8 cellular contexts compared by ENCODE assay signal in the genomic region with DNA sequence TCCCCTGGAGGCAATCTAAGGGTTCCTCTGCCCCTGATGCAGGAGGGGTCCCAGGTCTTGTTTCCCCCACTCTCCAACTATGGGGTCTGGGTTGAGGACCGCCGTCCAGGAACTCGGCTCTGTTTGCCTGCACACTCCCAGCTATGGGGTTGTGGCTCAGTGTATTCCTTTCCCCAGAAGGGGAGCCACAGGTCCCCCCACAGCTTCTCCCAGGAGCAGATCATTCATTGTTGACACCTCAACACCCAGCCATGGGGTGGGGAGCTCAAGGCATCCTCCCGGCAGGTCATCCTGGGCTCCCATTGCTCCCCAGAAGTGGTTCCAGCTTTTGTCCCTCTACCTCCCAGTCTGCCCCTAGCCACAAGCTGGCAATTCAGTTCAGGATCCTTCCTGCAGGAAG.
DNase-seq lines count a peak whose midpoint lies in the region; ATAC-seq lines count a peak whose summit lies in the region.

No MANE protein-coding gene starts in this region.

- no peaks in the 10 kb centered on the region for H3K9me3 Mint-ChIP-seq in activated naive CD8-positive, alpha-beta T cell treated with anti-CD3 and anti-CD28 coated beads, Interleukin-2, amount 50 U/mL, for 24 hours
- H3K9me3 Mint-ChIP-seq in stimulated activated memory B cell treated with anti-CD40 and anti-IgM and Interleukin-4, amounts not matched to agents 10 μg/mL and 1 μg/mL and 100 μg/mL, for 72 hours: no peaks in the 10 kb centered on the region

- peaks cover 14% of the 10 kb centered on the region for H3K4me1 Mint-ChIP-seq in activated naive CD8-positive, alpha-beta T cell treated with anti-CD3 and anti-CD28 coated beads, Interleukin-2, amount 50 U/mL, for 24 hours
- H3K4me1 Mint-ChIP-seq in stimulated activated memory B cell treated with anti-CD40 and anti-IgM and Interleukin-4, amounts not matched to agents 10 μg/mL and 1 μg/mL and 100 μg/mL, for 72 hours: peaks cover 12% of the 10 kb centered on the region

- no peaks in the 10 kb centered on the region for H3K36me3 Mint-ChIP-seq in activated naive CD8-positive, alpha-beta T cell treated with anti-CD3 and anti-CD28 coated beads, Interleukin-2, amount 50 U/mL, for 24 hours (ENCODE audit: low read depth)
- no peaks in the 10 kb centered on the region for H3K36me3 Mint-ChIP-seq in stimulated activated memory B cell treated with anti-CD40 and anti-IgM and Interleukin-4, amounts not matched to agents 10 μg/mL and 1 μg/mL and 100 μg/mL, for 72 hours

- H3K4me1 ChIP-seq in HUES48 (ENCODE audit: control insufficient read depth, insufficient read depth, low read length) (peaks cover 7% of the 10 kb centered on the region), iPS-20b (ENCODE audit: insufficient read depth, low read length) (peaks cover 5% of the 10 kb centered on the region; the same call in 1 of the 2 replicates)

- no peaks in the 10 kb centered on the region for H3K9me3 ChIP-seq in HUES48 (ENCODE audit: control insufficient read depth, insufficient read depth, low read length)
- H3K9me3 ChIP-seq in iPS-20b (ENCODE audit: insufficient read depth, low read depth, low read length): no peaks in the 10 kb centered on the region

- no peak for ATAC-seq in activated naive CD8-positive, alpha-beta T cell treated with anti-CD3 and anti-CD28 coated beads, Interleukin-2, amount 50 U/mL, for 24 hours
- no peak for ATAC-seq in stimulated activated memory B cell treated with anti-CD40 and anti-IgM and Interleukin-4, amounts not matched to agents 10 μg/mL and 1 μg/mL and 100 μg/mL, for 72 hours
- ATAC-seq in HG03469 (IDR thresholded peaks at IDR 0.05; ENCODE audit: unreplicated experiment) (no peak), HG03565 (IDR thresholded peaks at IDR 0.05; ENCODE audit: unreplicated experiment) (no peak)

- H3K4me3 ChIP-seq in HUES48 (ENCODE audit: low read depth, low read length) (peak overlapping the region; percentile 80), iPS-20b (ENCODE audit: low read length) (peak overlapping the region; percentile 81)

- H3K27ac Mint-ChIP-seq in activated naive CD8-positive, alpha-beta T cell treated with anti-CD3 and anti-CD28 coated beads, Interleukin-2, amount 50 U/mL, for 24 hours: no peak overlapping the region
- H3K27ac Mint-ChIP-seq in stimulated activated memory B cell treated with anti-CD40 and anti-IgM and Interleukin-4, amounts not matched to agents 10 μg/mL and 1 μg/mL and 100 μg/mL, for 72 hours: peak overlapping the region; percentile 42

- H3K9ac ChIP-seq in HUES48 (ENCODE audit: low read depth, low read length) (no peak overlapping the region), iPS-20b (ENCODE audit: low read depth, low read length) (peak overlapping the region; percentile 94)

- H3K27me3 Mint-ChIP-seq in activated naive CD8-positive, alpha-beta T cell treated with anti-CD3 and anti-CD28 coated beads, Interleukin-2, amount 50 U/mL, for 24 hours: peaks cover 4% of the 10 kb centered on the region
- peaks cover 23% of the 10 kb centered on the region for H3K27me3 Mint-ChIP-seq in stimulated activated memory B cell treated with anti-CD40 and anti-IgM and Interleukin-4, amounts not matched to agents 10 μg/mL and 1 μg/mL and 100 μg/mL, for 72 hours

- no peak for DNase-seq in activated naive CD8-positive, alpha-beta T cell treated with anti-CD3 and anti-CD28 coated beads, Interleukin-2, amount 50 U/mL, for 24 hours
- DNase-seq in NCI-H2081 treated with DMSO at 0.1 percent for 48 hours (lab: John Stamatoyannopoulos, UW) (no peak), COLO668 (lab: John Stamatoyannopoulos, UW; ENCODE audit: unreplicated experiment) (no peak)

- peak overlapping the region; percentile 72 for H3K4me3 Mint-ChIP-seq in activated naive CD8-positive, alpha-beta T cell treated with anti-CD3 and anti-CD28 coated beads, Interleukin-2, amount 50 U/mL, for 24 hours
- peak overlapping the region; percentile 33 for H3K4me3 Mint-ChIP-seq in stimulated activated memory B cell treated with anti-CD40 and anti-IgM and Interleukin-4, amounts not matched to agents 10 μg/mL and 1 μg/mL and 100 μg/mL, for 72 hours

- H3K27me3 ChIP-seq in HUES48 (ENCODE audit: control insufficient read depth, insufficient read depth, low read length): no peaks in the 10 kb centered on the region
- H3K27me3 ChIP-seq in iPS-20b (ENCODE audit: insufficient read depth, low read length): no peaks in the 10 kb centered on the region

- H3K27ac ChIP-seq in HUES48 (ENCODE audit: low read depth, low read length) (no peak overlapping the region), iPS-20b (ENCODE audit: low read length) (peak overlapping the region; percentile 72)

- H3K36me3 ChIP-seq in HUES48 (ENCODE audit: control insufficient read depth, insufficient read depth, low read length) (peaks cover 6% of the 10 kb centered on the region; the same call in 1 of the 2 replicates), iPS-20b (ENCODE audit: insufficient read depth, low read depth, low read length) (peaks cover 4% of the 10 kb centered on the region; the same call in 1 of the 2 replicates)
